ENCODE assay signal across 18 cellular contexts in genomic region chr16:88059701-88060386, GRCh38.
DNase-seq lines count a peak whose midpoint lies in the region; ATAC-seq and TF ChIP-seq lines count a peak whose summit lies in the region.
"Had no signal": no experiment of that assay in that cellular context is flagged by ENCODE, and none has a peak within 500 bp of the region (broad histone marks: within the 10 kb centered on the region; RNA-seq: fewer than 3 reads in every experiment).

No MANE protein-coding gene starts in this region.

- 0 out of 2 replicates have a peak, but pooled peaks cover 6% of the 10 kb centered on the region for H3K4me1 Mint-ChIP-seq in WTC11
- H3K4me1 Mint-ChIP-seq: CD14-positive monocyte had no signal

- H3K9me3 ChIP-seq in HEK293 (ENCODE audit: control insufficient read depth, insufficient read depth, low read depth, low read length) (no peaks in the 10 kb centered on the region), neuronal stem cell (replicated peaks in 1 of 2; ENCODE audit: control insufficient read depth in 2 of 2, insufficient read depth in 1 of 2, low read depth in 1 of 2, low read length in 2 of 2) (no peaks in the 10 kb centered on the region), aorta (ENCODE audit: control insufficient read depth, low read length) (no peaks in the 10 kb centered on the region)
- H3K9me3 ChIP-seq: A549 had no signal

- H3K23ac ChIP-seq in neuronal stem cell (ENCODE audit: low read depth, low read length, poor library complexity) = no peak overlapping the region

- no peak overlapping the region for H4K91ac ChIP-seq in neuronal stem cell (ENCODE audit: low read depth, low read length, poor library complexity)

- H3K27ac ChIP-seq in HEK293 (ENCODE audit: extremely low read depth, low read depth, low read length) (no peak overlapping the region), neuronal stem cell (replicated peaks; ENCODE audit: low read length) (no peak overlapping the region), aorta (ENCODE audit: low read depth in 1 of 2, low read length in 2 of 2) (no peak overlapping the region)
- H3K27ac ChIP-seq: A549, HL-60 had no signal

- H3K36me3 Mint-ChIP-seq in WTC11 = peaks cover 11% of the 10 kb centered on the region

- H2BK120ac ChIP-seq in neuronal stem cell (ENCODE audit: low read depth, low read length) = no peak overlapping the region

- no peak overlapping the region for H2AK5ac ChIP-seq in neuronal stem cell (ENCODE audit: low read depth, low read length)

- no peak for ATAC-seq in WTC11
- ATAC-seq in aorta (ENCODE audit: low FRiP score) = no peak
- ATAC-seq: A549; CD8-positive, alpha-beta T cell; GM23338 had no signal

- H3K4me2 ChIP-seq in neuronal stem cell (ENCODE audit: insufficient read depth, low read length, poor library complexity, severe bottlenecking) = no peak overlapping the region
- H3K4me2 ChIP-seq: A549, GM23338 had no signal

- H3K18ac ChIP-seq in neuronal stem cell (ENCODE audit: low read length) = no peak overlapping the region

- H3K27me3 Mint-ChIP-seq in WTC11 (ENCODE audit: low read depth) = no peaks in the 10 kb centered on the region
- H3K27me3 Mint-ChIP-seq: IgD-negative memory B cell had no signal

- CTCF ChIA-PET in HEK293 (lab: Yijun Ruan, JAX) (no interaction called here), WTC11 (lab: Charles Lee) (no interaction called here)

- peak overlapping the region; percentile 1 for H3K14ac ChIP-seq in neuronal stem cell (ENCODE audit: low read length)

- no peak overlapping the region for H3K4me3 ChIP-seq in HEK293 (ENCODE audit: low read depth, low read length)
- no peak overlapping the region for H3K4me3 ChIP-seq in neuronal stem cell (ENCODE audit: low read length in 2 of 2)
- no peak overlapping the region for H3K4me3 ChIP-seq in aorta (ENCODE audit: low read length in 2 of 2)
- H3K4me3 ChIP-seq in foreskin fibroblast (ENCODE audit: low read depth in 1 of 2, low read length in 2 of 2) = no peak overlapping the region
- H3K4me3 ChIP-seq: A549, GM23338 had no signal

- POLR2A ChIA-PET in HEK293 (lab: Yijun Ruan, JAX) = no interaction called here
- POLR2A ChIA-PET in WTC11 (lab: Charles Lee) = no interaction called here

- intact Hi-C loops in aorta (cut with DNase I) = loop anchor here in 1 of 2 donors (5.0 kb wide), 1 partner anchor 108 kb away; the partner anchor contains the start of gene BANP

- H2BK15ac ChIP-seq in neuronal stem cell (ENCODE audit: low read length) = no peak overlapping the region

- H3K27ac Mint-ChIP-seq in WTC11 = no peak overlapping the region
- H3K27ac Mint-ChIP-seq: CD8-positive, alpha-beta T cell; GM23338; H9; IgD-negative memory B cell had no signal

- H3K4me3 Mint-ChIP-seq in WTC11 = no peak overlapping the region
- H3K4me3 Mint-ChIP-seq: CD8-positive, alpha-beta T cell; GM23338; H9; IgD-negative memory B cell had no signal

- no peak overlapping the region for H3K4ac ChIP-seq in neuronal stem cell (ENCODE audit: low read length)

- H3K4me1 ChIP-seq in HEK293 (ENCODE audit: control insufficient read depth, insufficient read depth, low read length) = no peaks in the 10 kb centered on the region
- H3K4me1 ChIP-seq in neuronal stem cell (ENCODE audit: control insufficient read depth in 2 of 2, insufficient read depth in 1 of 2, low read depth in 1 of 2, low read length in 2 of 2) = peaks cover 2 to 17% of the 10 kb centered on the region in 2 donors
- H3K4me1 ChIP-seq in aorta (ENCODE audit: control insufficient read depth in 1 of 2, insufficient read depth in 2 of 2, low read length in 2 of 2) = no peaks in the 10 kb centered on the region
- H3K4me1 ChIP-seq: A549 had no signal

- TF ChIP-seq CTCF in HEK293 (tag by site-specific recombination; IDR thresholded peaks at IDR 0.05) (no peak), WTC11 (IDR thresholded peaks at IDR 0.05) (no peak), foreskin fibroblast (IDR thresholded peaks at IDR 0.05; ENCODE audit: low read depth, low read length) (no peak)

- DNase-seq in WTC11 (ENCODE audit: low spot score) = no peak
- no peak for DNase-seq in neuronal stem cell (ENCODE audit: low spot score)
- peak; percentile 30 to 70 for DNase-seq in aorta
- DNase-seq in HPDE6-E6E7 (ENCODE audit: extremely low spot score) = no peak
- DNase-seq in GOT3 (lab: John Stamatoyannopoulos, UW) = no peak
- DNase-seq in foreskin fibroblast = no peak
- DNase-seq: CD8-positive, alpha-beta T cell; COR-L47; DMS153; DMS79 treated with DMSO at 0.1 percent for 48 hours; EL; H9 had no signal

- H3K36me3 ChIP-seq in HEK293 (ENCODE audit: control insufficient read depth in 2 of 2, insufficient read depth in 1 of 2, low read length in 2 of 2) = peaks cover 0 to 27% of the 10 kb centered on the region in 2 experiments; a peak in 1 of 3 replicates
- peaks cover 4 to 6% of the 10 kb centered on the region in 2 donors for H3K36me3 ChIP-seq in neuronal stem cell (replicated peaks in 1 of 2; ENCODE audit: control insufficient read depth in 2 of 2, insufficient read depth in 2 of 2, low read length in 2 of 2)
- no peaks in the 10 kb centered on the region for H3K36me3 ChIP-seq in aorta (ENCODE audit: control insufficient read depth in 1 of 2, insufficient read depth in 2 of 2, low read length in 1 of 2)

- no peak overlapping the region for H2BK5ac ChIP-seq in neuronal stem cell (ENCODE audit: low read length)

- no peaks in the 10 kb centered on the region for H3K9me3 Mint-ChIP-seq in WTC11
- H3K9me3 Mint-ChIP-seq: CD14-positive monocyte; CD8-positive, alpha-beta T cell; GM23338; H9; IgD-negative memory B cell had no signal

- WGBS in neuronal stem cell (ENCODE audit: extremely low coverage in 2 of 2, insufficient read length in 2 of 2, insufficient replicate concordance in 1 of 2), 2 donors = no CpG with 5 or more reads among the region's 27 CpGs
- 96% methylated on average over 27 of the region's 27 CpGs for WGBS in aorta, 2 donors

- H4K8ac ChIP-seq in neuronal stem cell (ENCODE audit: low read depth, low read length) = no peak overlapping the region

- H2BK12ac ChIP-seq in neuronal stem cell (ENCODE audit: low read length) = no peak overlapping the region

- no peak overlapping the region for H2AFZ ChIP-seq in neuronal stem cell (ENCODE audit: low read length)
- H2AFZ ChIP-seq: GM23338 had no signal

- H3K9ac ChIP-seq in neuronal stem cell (ENCODE audit: low read depth, low read length, poor library complexity) = no peak overlapping the region

- H3K79me1 ChIP-seq in neuronal stem cell (ENCODE audit: low read depth, low read length) = peaks cover 2% of the 10 kb centered on the region

- H3K27me3 ChIP-seq in neuronal stem cell (ENCODE audit: control insufficient read depth in 3 of 3, insufficient read depth in 3 of 3, low read depth in 1 of 3, low read length in 3 of 3) (no peaks in the 10 kb centered on the region), aorta (ENCODE audit: control insufficient read depth in 1 of 2, insufficient read depth in 2 of 2, low read length in 1 of 2) (no peaks in the 10 kb centered on the region)

TF ChIP-seq in HEK293, 187 proteins besides CTCF, POLR2A, EP300 and RAD21:
- TF ChIP-seq ZNF768 (tag by site-specific recombination; IDR thresholded peaks at IDR 0.05) (no peak), ZNF514 (tag by site-specific recombination; IDR thresholded peaks at IDR 0.05) (no peak), ZNF221 (tag by site-specific recombination; IDR thresholded peaks at IDR 0.05; ENCODE audit: borderline replicate concordance) (no peak), ZFP3 (tag by site-specific recombination; IDR thresholded peaks at IDR 0.05; ENCODE audit: low read depth) (no peak), SCRT2 (tag by site-specific recombination; IDR thresholded peaks at IDR 0.05) (peak; percentile 40; the same call in 1 of the 2 replicates), ZNF138 (tag by site-specific recombination; IDR thresholded peaks at IDR 0.05; ENCODE audit: borderline replicate concordance) (no peak), PBX3 (CRISPR knock-in tag; IDR thresholded peaks at IDR 0.05) (no peak), ZNF830 (tag by site-specific recombination; IDR thresholded peaks at IDR 0.05; ENCODE audit: low read depth) (no peak), SETDB1 (IDR thresholded peaks at IDR 0.05; ENCODE audit: insufficient read length, low read length) (no peak)
TF ChIP-seq in HEK293: peak in this region for 1.

TF ChIP-seq in WTC11, 78 proteins besides CTCF, POLR2A, EP300 and RAD21:
- TF ChIP-seq RELA (CRISPR knock-in tag; IDR thresholded peaks at IDR 0.05; ENCODE audit: borderline replicate concordance) = 0 out of 2 replicates have a peak, but pooled peaks have one; percentile 38
- TF ChIP-seq ZNF396 (CRISPR knock-in tag; IDR thresholded peaks at IDR 0.05; ENCODE audit: borderline replicate concordance) = no peak
- TF ChIP-seq ERG (CRISPR knock-in tag; IDR thresholded peaks at IDR 0.05) = no peak

Comparison
In these comparisons a context has a peak if more than half of its experiments do, and no peak if none do; other contexts are left out.
1. DNase-seq: peak in aorta (2 of 2); none in WTC11 (single experiment), neuronal stem cell (single experiment), HPDE6-E6E7 (single experiment), GOT3 (single experiment) and foreskin fibroblast (0 of 2).